Comparison of ENCODE assay signal across 8 cellular contexts in the genomic region with DNA sequence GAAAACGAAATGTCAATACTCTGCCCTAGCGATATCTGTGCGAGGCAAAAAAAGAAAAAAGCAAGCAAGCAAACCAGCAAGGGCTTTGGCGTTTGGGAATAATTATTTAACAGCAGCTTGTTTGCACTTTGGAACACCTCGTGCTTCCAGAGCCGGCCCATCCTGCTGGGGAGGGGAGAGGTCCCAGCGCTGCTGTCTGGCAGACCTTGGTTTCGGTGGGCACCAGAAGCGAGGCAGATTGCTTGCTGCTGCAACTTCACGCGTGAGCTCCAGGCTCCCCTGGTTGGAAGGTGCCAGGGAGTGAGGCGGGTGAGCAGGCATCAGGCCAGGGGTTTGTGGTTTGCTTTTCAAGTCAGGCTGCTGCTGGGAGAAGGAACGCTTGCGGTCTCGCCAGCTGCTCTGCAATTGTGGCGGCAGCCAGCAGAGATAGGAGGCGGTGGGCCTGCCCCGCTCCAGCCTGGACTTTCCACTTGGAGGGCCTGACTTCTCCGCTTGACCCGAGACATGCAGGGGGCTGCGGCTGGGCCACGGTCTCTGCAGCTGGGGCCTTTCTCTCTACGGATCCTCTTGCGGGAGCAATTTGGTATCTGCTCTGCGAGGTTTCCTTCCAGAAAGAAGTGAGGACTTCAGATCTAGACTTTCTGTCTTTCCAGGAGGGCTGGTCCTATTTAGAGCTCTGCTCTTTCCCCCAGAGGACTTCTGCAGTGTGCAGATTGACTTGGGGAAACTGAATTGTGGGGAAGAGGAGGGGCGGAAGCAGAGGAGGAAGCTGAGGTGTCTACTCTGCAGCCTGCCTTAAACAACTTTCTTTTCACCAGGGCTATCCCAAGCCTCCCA.
DNase-seq lines count a peak whose midpoint lies in the region; ATAC-seq, FAIRE-seq and TF ChIP-seq lines count a peak whose summit lies in the region.

No MANE protein-coding gene starts in this region.

- peaks cover 0 to 12% of the 10 kb centered on the region in 2 donors for H3K36me3 ChIP-seq in muscle layer of duodenum (ENCODE audit: control insufficient read depth in 1 of 2, insufficient read depth in 2 of 2, low read length in 2 of 2)
- H3K36me3 ChIP-seq in thoracic aorta, result no peaks in the 10 kb centered on the region

- H3K27ac Mint-ChIP-seq in endothelial cell (ENCODE audit: unreplicated experiment), result peak overlapping the region; percentile 24

- ATAC-seq in thoracic aorta (ENCODE audit: insufficient number of reproducible peaks, low FRiP score, low read depth), result no peak
- ATAC-seq in GM18520 (IDR thresholded peaks at IDR 0.05; ENCODE audit: unreplicated experiment), result no peak

- peak overlapping the region; percentile 62 for H3K4me3 Mint-ChIP-seq in endothelial cell (ENCODE audit: unreplicated experiment)

- TF ChIP-seq CTCF in 22Rv1 (IDR thresholded peaks at IDR 0.05), result no peak
- no peak for TF ChIP-seq CTCF in endothelial cell (IDR thresholded peaks at IDR 0.05; ENCODE audit: unreplicated experiment)
- TF ChIP-seq CTCF in thoracic aorta (IDR thresholded peaks at IDR 0.05), result no peak

- H3K27me3 Mint-ChIP-seq in endothelial cell (ENCODE audit: unreplicated experiment), result no peaks in the 10 kb centered on the region

- H3K9me3 ChIP-seq in muscle layer of duodenum (ENCODE audit: control insufficient read depth in 1 of 2, low read length in 2 of 2), result no peaks in the 10 kb centered on the region
- no peaks in the 10 kb centered on the region for H3K9me3 ChIP-seq in thoracic aorta

- no peak for DNase-seq in GM19239 (ENCODE audit: insufficient read length, low spot score)
- peak; percentile 84 for DNase-seq in NCI-H1694 treated with DMSO at 0.1 percent for 48 hours (lab: John Stamatoyannopoulos, UW)
- peak; percentile 66 for DNase-seq in activated CD8-positive, alpha-beta memory T cell treated with anti-CD3 and anti-CD28 coated beads for 24 hours
- DNase-seq in endothelial cell (ENCODE audit: low spot score), result no peak
- DNase-seq in thoracic aorta (ENCODE audit: low spot score), result no peak

- H3K27me3 ChIP-seq in muscle layer of duodenum (ENCODE audit: low read depth, low read length), result no peaks in the 10 kb centered on the region
- no peaks in the 10 kb centered on the region for H3K27me3 ChIP-seq in thoracic aorta (replicated peaks; ENCODE audit: insufficient read depth)

- peaks cover 12% of the 10 kb centered on the region for H3K36me3 Mint-ChIP-seq in endothelial cell (ENCODE audit: low read depth, unreplicated experiment)

- peaks cover 10% of the 10 kb centered on the region for H3K4me1 Mint-ChIP-seq in endothelial cell (ENCODE audit: unreplicated experiment)

- peak overlapping the region; percentile 80 for H3K27ac ChIP-seq in 22Rv1
- no peak overlapping the region for H3K27ac ChIP-seq in muscle layer of duodenum (ENCODE audit: low read length)
- peak overlapping the region; percentile 19 to 25 for H3K27ac ChIP-seq in thoracic aorta

- peak; percentile 84 for FAIRE-seq in GM19239 (lab: Jason Lieb, UNC)

- H3K4me1 ChIP-seq in muscle layer of duodenum (ENCODE audit: control insufficient read depth in 1 of 2, insufficient read depth in 2 of 2, low read length in 2 of 2), result peaks cover 5 to 9% of the 10 kb centered on the region in 2 donors
- peaks cover 10 to 40% of the 10 kb centered on the region in 2 donors for H3K4me1 ChIP-seq in thoracic aorta (ENCODE audit: control insufficient read depth in 1 of 2, low read depth in 2 of 2)

- no peaks in the 10 kb centered on the region for H3K9me3 Mint-ChIP-seq in endothelial cell (ENCODE audit: unreplicated experiment)

- H3K4me3 ChIP-seq in muscle layer of duodenum (ENCODE audit: low read depth in 1 of 2, low read length in 2 of 2), result peak overlapping the region; percentile 27 to 32
- peak overlapping the region; percentile 61 for H3K4me3 ChIP-seq in thoracic aorta

Comparison
In these comparisons a context has a peak if more than half of its experiments do, and no peak if none do; other contexts are left out.
1. DNase-seq: peak in NCI-H1694 treated with DMSO at 0.1 percent for 48 hours (single experiment) and activated CD8-positive, alpha-beta memory T cell treated with anti-CD3 and anti-CD28 coated beads for 24 hours (single experiment); none in GM19239 (single experiment), endothelial cell (single experiment) and thoracic aorta (single experiment).